17 cellular contexts compared by ENCODE assay signal in genomic region chr16:49658491-49658890, GRCh38.
"Had no signal": no experiment of that assay in that cellular context is flagged by ENCODE, and none has a peak within 500 bp of the region (broad histone marks: within the 10 kb centered on the region; RNA-seq: fewer than 3 reads in every experiment).

No MANE protein-coding gene starts in this region.

- H3K27me3 Mint-ChIP-seq: activated CD4-positive, alpha-beta T cell treated with anti-CD3 and anti-CD28 coated beads, Interleukin-2, amount 10 ng/mL, durations not matched to agents 7 days and 5 days; stimulated activated naive B cell treated with anti-CD40 and anti-IgM and Interleukin-4, amounts not matched to agents 10 μg/mL and 1 μg/mL and 100 μg/mL, for 72 hours had no signal

- H3K36me3 Mint-ChIP-seq: stimulated activated naive B cell treated with anti-CD40 and anti-IgM and Interleukin-4, amounts not matched to agents 10 μg/mL and 1 μg/mL and 100 μg/mL, for 72 hours had no signal

- H3K9me3 ChIP-seq: ascending aorta, esophagus squamous epithelium, neutrophil had no signal

- H3K4me3 ChIP-seq: ascending aorta, esophagus squamous epithelium, lung had no signal

- H3K27ac Mint-ChIP-seq: activated CD4-positive, alpha-beta T cell treated with anti-CD3 and anti-CD28 coated beads, Interleukin-2, amount 10 ng/mL, durations not matched to agents 7 days and 5 days; activated CD8-positive, alpha-beta T cell treated with anti-CD3 and anti-CD28 coated beads, Interleukin-2, amount 10 ng/mL, durations not matched to agents 7 days and 5 days; dendritic cell treated with granulocyte-macrophage colony-stimulating factor and Interleukin-4, amounts not matched to agents 40 ng/mL and 50 ng/mL, for 4 days; effector memory CD8-positive, alpha-beta T cell; stimulated activated naive B cell treated with anti-CD40 and anti-IgM and Interleukin-4, amounts not matched to agents 10 μg/mL and 1 μg/mL and 100 μg/mL, for 72 hours had no signal

- H3K4me3 Mint-ChIP-seq: activated CD4-positive, alpha-beta T cell treated with anti-CD3 and anti-CD28 coated beads, Interleukin-2, amount 10 ng/mL, durations not matched to agents 7 days and 5 days; activated CD8-positive, alpha-beta T cell treated with anti-CD3 and anti-CD28 coated beads, Interleukin-2, amount 10 ng/mL, durations not matched to agents 7 days and 5 days; dendritic cell treated with granulocyte-macrophage colony-stimulating factor and Interleukin-4, amounts not matched to agents 40 ng/mL and 50 ng/mL, for 4 days; effector memory CD8-positive, alpha-beta T cell; stimulated activated naive B cell treated with anti-CD40 and anti-IgM and Interleukin-4, amounts not matched to agents 10 μg/mL and 1 μg/mL and 100 μg/mL, for 72 hours had no signal

- DNase-seq: activated CD4-positive, alpha-beta T cell treated with anti-CD3 and anti-CD28 coated beads, Interleukin-2, amount 10 ng/mL, durations not matched to agents 7 days and 5 days; activated CD8-positive, alpha-beta memory T cell treated with anti-CD3 and anti-CD28 coated beads, Interleukin-2, amount 50 U/mL, for 4 hours; activated CD8-positive, alpha-beta T cell treated with anti-CD3 and anti-CD28 coated beads, Interleukin-2, amount 10 ng/mL, durations not matched to agents 7 days and 5 days; activated effector memory CD4-positive, alpha-beta T cell treated with Interleukin-2 at 50 U/mL for 16 hours; activated naive CD4-positive, alpha-beta T cell treated with anti-CD3 and anti-CD28 coated beads, Interleukin-2, amount 50 U/mL, for 16 hours; activated T-cell treated with anti-CD3 and anti-CD28 coated beads, Interleukin-2, amount 50 U/mL, for 48 hours; effector memory CD8-positive, alpha-beta T cell; esophagus squamous epithelium; hippocampal formation; left colon; stimulated activated naive B cell treated with anti-CD40 and anti-IgM and Interleukin-4, amounts not matched to agents 10 μg/mL and 1 μg/mL and 100 μg/mL, for 72 hours; T-helper 1 cell; T-helper 9 cell had no signal

- H3K27me3 ChIP-seq: ascending aorta, esophagus squamous epithelium, neutrophil had no signal

- H3K4me1 Mint-ChIP-seq: activated CD4-positive, alpha-beta T cell treated with anti-CD3 and anti-CD28 coated beads, Interleukin-2, amount 10 ng/mL, durations not matched to agents 7 days and 5 days; stimulated activated naive B cell treated with anti-CD40 and anti-IgM and Interleukin-4, amounts not matched to agents 10 μg/mL and 1 μg/mL and 100 μg/mL, for 72 hours had no signal

- ATAC-seq: activated CD8-positive, alpha-beta T cell treated with anti-CD3 and anti-CD28 coated beads, Interleukin-2, amount 10 ng/mL, durations not matched to agents 7 days and 5 days; effector memory CD8-positive, alpha-beta T cell; left colon; stimulated activated naive B cell treated with anti-CD40 and anti-IgM and Interleukin-4, amounts not matched to agents 10 μg/mL and 1 μg/mL and 100 μg/mL, for 72 hours had no signal

- H3K36me3 ChIP-seq: ascending aorta, esophagus squamous epithelium, neutrophil had no signal

- H3K9me3 Mint-ChIP-seq: activated CD4-positive, alpha-beta T cell treated with anti-CD3 and anti-CD28 coated beads, Interleukin-2, amount 10 ng/mL, durations not matched to agents 7 days and 5 days; dendritic cell treated with granulocyte-macrophage colony-stimulating factor and Interleukin-4, amounts not matched to agents 40 ng/mL and 50 ng/mL, for 4 days; effector memory CD8-positive, alpha-beta T cell; stimulated activated naive B cell treated with anti-CD40 and anti-IgM and Interleukin-4, amounts not matched to agents 10 μg/mL and 1 μg/mL and 100 μg/mL, for 72 hours had no signal

- H3K27ac ChIP-seq: ascending aorta, esophagus squamous epithelium, neutrophil had no signal
